ENCODE assay signal across 15 cellular contexts in the genomic region with DNA sequence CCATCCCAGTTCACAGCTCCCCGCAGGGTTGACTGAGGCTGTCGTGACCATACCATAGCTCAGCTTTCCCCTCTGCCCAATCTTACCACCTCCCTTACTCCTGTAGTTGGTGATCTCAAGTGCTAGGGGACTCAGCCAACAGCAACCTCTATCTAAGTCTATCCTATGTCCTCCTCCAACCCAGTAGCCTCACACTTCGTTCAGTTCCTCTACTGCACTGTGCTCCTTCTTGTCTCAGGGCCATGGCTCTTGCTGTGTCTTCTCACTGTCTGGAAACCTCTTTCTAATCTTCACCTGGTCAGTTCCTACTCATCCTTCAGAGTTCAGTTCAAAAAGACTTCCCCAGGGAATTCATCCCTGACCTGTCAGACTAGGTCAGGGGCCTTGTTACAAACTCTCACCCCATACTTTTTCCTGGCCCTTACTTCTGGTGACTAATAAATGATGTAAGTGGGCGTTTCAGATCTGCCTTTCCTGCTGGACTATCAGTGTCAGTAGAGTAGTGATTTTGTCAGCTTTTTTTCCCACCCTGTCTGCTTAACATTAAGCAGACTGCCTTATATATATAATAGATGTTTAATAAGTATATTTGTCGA. TPM values are rescaled to one million over a fixed set of nuclear protein-coding genes. Genes with fewer than 3 reads are reported as not detected.
A peak's percentile ranks its signal among the peaks of the same experiment; 100 is the strongest.
DNase-seq lines count a peak whose midpoint lies in the region; TF ChIP-seq lines count a peak whose summit lies in the region.
"Had no signal": no experiment of that assay in that cellular context is flagged by ENCODE, and none has a peak within 500 bp of the region (broad histone marks: within the 10 kb centered on the region; RNA-seq: fewer than 3 reads in every experiment).

No MANE protein-coding gene starts in this region.

- 76% methylated on average over 5 of the region's 5 CpGs for WGBS in hepatocyte (ENCODE audit: low lambda C conversion rate, missing lambda C conversion rate)

- no peaks in the 10 kb centered on the region for H3K79me2 ChIP-seq in hepatocyte

- H3K4me1 ChIP-seq in adipocyte (ENCODE audit: control insufficient read depth, insufficient read depth, low read length) (peaks cover 18% of the 10 kb centered on the region), hepatocyte (ENCODE audit: insufficient read depth) (no peaks in the 10 kb centered on the region)
- H3K4me1 ChIP-seq in CD8-positive, alpha-beta memory T cell (ENCODE audit: insufficient read depth, low read length), result no peaks in the 10 kb centered on the region
- H3K4me1 ChIP-seq: vagina had no signal

- H3K27ac Mint-ChIP-seq in HFFc6, result peak overlapping the region; percentile 51
- H3K27ac Mint-ChIP-seq in CD8-positive, alpha-beta memory T cell, result peak overlapping the region in 2 of 8 donors; percentile 23 to 47

- no peak overlapping the region for H3K27ac ChIP-seq in CD8-positive, alpha-beta memory T cell (ENCODE audit: low read depth, low read length)
- no peak overlapping the region for H3K27ac ChIP-seq in hepatocyte
- H3K27ac ChIP-seq: vagina had no signal

- H3K9me2 ChIP-seq in hepatocyte (replicated peaks; ENCODE audit: insufficient read depth), result no peaks in the 10 kb centered on the region

- H3K9me3 ChIP-seq in adipocyte (ENCODE audit: control insufficient read depth, low read length), result no peaks in the 10 kb centered on the region
- no peaks in the 10 kb centered on the region for H3K9me3 ChIP-seq in CD8-positive, alpha-beta memory T cell (ENCODE audit: low read length)
- no peaks in the 10 kb centered on the region for H3K9me3 ChIP-seq in hepatocyte (ENCODE audit: low read depth)
- H3K9me3 ChIP-seq: vagina had no signal

- H3K9ac ChIP-seq in adipocyte (ENCODE audit: low read length), result peak overlapping the region; percentile 78

- no peak for TF ChIP-seq CTCF in HFFc6 (IDR thresholded peaks at IDR 0.05)
- no peak for TF ChIP-seq CTCF in hepatocyte (IDR thresholded peaks at IDR 0.05; ENCODE audit: poor library complexity)

- H3K4me1 Mint-ChIP-seq in HFFc6 (ENCODE audit: low read depth), result peaks cover 13% of the 10 kb centered on the region
- no peaks in the 10 kb centered on the region for H3K4me1 Mint-ChIP-seq in CD8-positive, alpha-beta memory T cell
- H3K4me1 Mint-ChIP-seq: neural crest cell had no signal

- DNase-seq in A172 (ENCODE audit: low spot score) (peak; percentile 46), HFFc6 (no peak), adipocyte (ENCODE audit: low read depth) (peak; percentile 23), glomerular visceral epithelial cell (ENCODE audit: extremely low spot score) (peak; percentile 48), epidermal melanocyte (ENCODE audit: insufficient read length, low spot score) (no peak), hepatocyte (ENCODE audit: low spot score) (no peak)
- no peak for DNase-seq in stimulated activated CD4-positive, alpha-beta T cell treated with anti-CD3 and anti-CD28 coated beads, Interleukin-2, amount 100 ng/mL, for 24 hours
- no peak for DNase-seq in CD8-positive, alpha-beta memory T cell
- DNase-seq: activated CD4-positive, alpha-beta T cell treated with anti-CD3 and anti-CD28 coated beads, Interleukin-2, amount 50 U/mL, for 4 hours; activated gamma-delta T cell; foreskin melanocyte; KBM-7; NCI-H2081 had no signal

- H3K4me3 Mint-ChIP-seq in HFFc6, result no peak overlapping the region
- H3K4me3 Mint-ChIP-seq in CD8-positive, alpha-beta memory T cell, result no peak overlapping the region
- H3K4me3 Mint-ChIP-seq: neural crest cell had no signal

- no peak overlapping the region for H3K4me2 ChIP-seq in hepatocyte

- CTCF ChIA-PET in CD8-positive, alpha-beta memory T cell (lab: Charles Lee), result no interaction called here

- H3K4me3 ChIP-seq in adipocyte (ENCODE audit: low read length) (peak overlapping the region; percentile 69), hepatocyte (no peak overlapping the region)
- H3K4me3 ChIP-seq in CD8-positive, alpha-beta memory T cell (ENCODE audit: low read length), result no peak overlapping the region
- H3K4me3 ChIP-seq: vagina had no signal

- POLR2A ChIA-PET in CD8-positive, alpha-beta memory T cell (lab: Charles Lee), result no interaction called here

- H3K9me3 Mint-ChIP-seq in HFFc6, result no peaks in the 10 kb centered on the region
- H3K9me3 Mint-ChIP-seq in CD8-positive, alpha-beta memory T cell, result no peaks in the 10 kb centered on the region

- no peaks in the 10 kb centered on the region for H4K20me1 ChIP-seq in hepatocyte (ENCODE audit: insufficient read depth, poor library complexity, severe bottlenecking)

- H3K36me3 ChIP-seq in adipocyte (ENCODE audit: control insufficient read depth, insufficient read depth, low read length, severe bottlenecking) (no peaks in the 10 kb centered on the region), hepatocyte (replicated peaks; ENCODE audit: insufficient read depth, low read depth) (no peaks in the 10 kb centered on the region)
- no peaks in the 10 kb centered on the region for H3K36me3 ChIP-seq in CD8-positive, alpha-beta memory T cell (ENCODE audit: insufficient read depth, low read length)
- H3K36me3 ChIP-seq: vagina had no signal

- no peak overlapping the region for H2AFZ ChIP-seq in hepatocyte

- H3K36me3 Mint-ChIP-seq in HFFc6 (ENCODE audit: low read depth), result no peaks in the 10 kb centered on the region
- peaks cover 0 to 4% (median 0%) of the 10 kb centered on the region in 3 donors for H3K36me3 Mint-ChIP-seq in CD8-positive, alpha-beta memory T cell

- no peaks in the 10 kb centered on the region for H3K27me3 Mint-ChIP-seq in HFFc6 (ENCODE audit: insufficient read depth)
- peaks cover 0 to 4% of the 10 kb centered on the region in 2 donors for H3K27me3 Mint-ChIP-seq in CD8-positive, alpha-beta memory T cell

- H3K27me3 ChIP-seq in adipocyte (replicated peaks; ENCODE audit: control insufficient read depth, insufficient read depth, low read length) (no peaks in the 10 kb centered on the region), hepatocyte (no peaks in the 10 kb centered on the region)
- H3K27me3 ChIP-seq in CD8-positive, alpha-beta memory T cell (ENCODE audit: insufficient read depth, low read length, poor library complexity, severe bottlenecking), result no peaks in the 10 kb centered on the region
- H3K27me3 ChIP-seq: vagina had no signal

RNA-seq across cellular contexts. Expression of a gene that starts 53.6 kb away (rescaled TPM):
- 35.3 and 42.1 TPM in 2 replicates for total RNA-seq in A172 (2014; rRNA removed; shearing (Covaris generic))
- 10 to 100 TPM; 61.6 to 86.9 (median 71.5) TPM for total RNA-seq in HFFc6 (2021; fragmentation: NEBNext Ultra II Directional; extraction: Animal tissue kit (Norgen Biotek cat#: 25700))
- total RNA-seq in CD8-positive, alpha-beta memory T cell, result 10 to 100 TPM; 65.3 to 66.5 TPM
- polyA plus RNA-seq in CD8-positive, alpha-beta memory T cell, result 85.5 TPM
- total RNA-seq in hepatocyte, result 53.2 and 60.5 TPM in 2 replicates
- polyA plus RNA-seq in hepatocyte, result 41.0 and 55.4 TPM in 2 replicates

Comparison
In these comparisons a context has a peak if more than half of its experiments do, and no peak if none do; other contexts are left out.
1. DNase-seq: peak in A172 (single experiment), adipocyte (single experiment) and glomerular visceral epithelial cell (single experiment); none in HFFc6 (single experiment), stimulated activated CD4-positive, alpha-beta T cell treated with anti-CD3 and anti-CD28 coated beads, Interleukin-2, amount 100 ng/mL, for 24 hours (0 of 2), CD8-positive, alpha-beta memory T cell (0 of 5), epidermal melanocyte (single experiment) and hepatocyte (single experiment).